In the genomic region with DNA sequence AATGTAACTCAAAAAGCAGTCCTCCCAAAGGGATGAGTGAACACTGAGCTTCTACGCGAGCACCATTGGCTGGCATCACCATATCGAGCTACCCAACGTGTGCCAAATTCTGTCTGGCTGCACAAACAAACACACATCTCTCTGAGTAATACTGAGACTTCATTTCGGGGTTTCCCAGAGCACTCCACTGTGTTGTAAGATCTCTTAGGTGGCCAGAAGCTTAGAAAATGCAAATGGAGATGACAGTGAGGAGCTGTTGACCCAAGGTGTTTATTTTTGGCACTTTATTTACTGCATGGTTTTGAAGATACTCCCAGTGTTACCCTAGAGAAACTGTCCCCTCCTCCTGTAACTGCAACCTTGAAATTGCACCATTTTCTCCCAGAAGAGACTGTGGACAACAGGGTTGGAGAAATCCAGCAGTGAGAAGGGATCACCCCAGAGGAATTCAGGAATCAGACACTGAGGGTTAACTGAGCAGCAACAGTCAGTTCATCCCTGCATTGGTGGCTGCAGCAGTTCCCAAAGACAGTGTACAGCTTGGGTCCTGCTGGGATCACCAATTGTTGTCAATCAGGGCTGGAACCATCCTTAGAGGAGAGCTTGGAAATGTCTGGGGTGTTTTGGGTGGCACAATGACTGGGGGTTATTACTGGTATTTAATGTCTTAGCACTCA, we compare ENCODE assay signal across 8 cellular contexts. TPM values are rescaled to one million over a fixed set of nuclear protein-coding genes. Genes with fewer than 3 reads are reported as not detected.
A peak's percentile ranks its signal among the peaks of the same experiment; 100 is the strongest.
DNase-seq lines count a peak whose midpoint lies in the region; ATAC-seq and TF ChIP-seq lines count a peak whose summit lies in the region.

No MANE protein-coding gene starts in this region.

- TF ChIP-seq POLR2A in lower leg skin (IDR thresholded peaks at IDR 0.05) = no peak

- peaks cover 6% of the 10 kb centered on the region for H3K36me3 Mint-ChIP-seq in activated T-cell treated with anti-CD3 and anti-CD28 coated beads, Interleukin-2, amount 50 U/mL, for 24 hours (ENCODE audit: low read depth)
- H3K36me3 Mint-ChIP-seq in stimulated activated effector memory CD8-positive, alpha-beta T cell treated with anti-CD3 and anti-CD28 coated beads, Interleukin-12 subunit alpha, Interleukin-12 subunit beta, amount 100 ng/mL, for 72 hours = peaks cover 28% of the 10 kb centered on the region

- peak; percentile 31 to 43 for DNase-seq in activated CD8-positive, alpha-beta memory T cell treated with anti-CD3 and anti-CD28 coated beads for 4 hours (ENCODE audit: low read depth in 2 of 2)
- no peak for DNase-seq in activated CD8-positive, alpha-beta memory T cell treated with anti-CD3 and anti-CD28 coated beads, Interleukin-2, amount 50 U/mL, for 48 hours
- no peak for DNase-seq in activated T-cell treated with anti-CD3 and anti-CD28 coated beads, Interleukin-2, amount 50 U/mL, for 24 hours
- peak in 1 of 2 donors; percentile 76 for DNase-seq in stimulated activated effector memory CD8-positive, alpha-beta T cell treated with anti-CD3 and anti-CD28 coated beads, Interleukin-12 subunit alpha, Interleukin-12 subunit beta, amount 100 ng/mL, for 72 hours (ENCODE audit: low spot score in 2 of 2)
- DNase-seq in LoVo (ENCODE audit: low spot score) = no peak
- DNase-seq in lower leg skin (ENCODE audit: low spot score in 2 of 2) = no peak
- no peak for DNase-seq in NCI-H1930 (lab: John Stamatoyannopoulos, UW)

- no peak for TF ChIP-seq CTCF in lower leg skin (IDR thresholded peaks at IDR 0.05)

- H3K4me3 ChIP-seq in lower leg skin (ENCODE audit: low read depth, poor library complexity, severe bottlenecking) = no peak overlapping the region

- no peaks in the 10 kb centered on the region for H3K27me3 Mint-ChIP-seq in activated T-cell treated with anti-CD3 and anti-CD28 coated beads, Interleukin-2, amount 50 U/mL, for 24 hours

- peak; percentile 58 for ATAC-seq in HG03095 (IDR thresholded peaks at IDR 0.05; ENCODE audit: unreplicated experiment)
- ATAC-seq in stimulated activated effector memory CD8-positive, alpha-beta T cell treated with anti-CD3 and anti-CD28 coated beads, Interleukin-12 subunit alpha, Interleukin-12 subunit beta, amount 100 ng/mL, for 72 hours = peak; percentile 87

- H3K4me1 Mint-ChIP-seq in activated T-cell treated with anti-CD3 and anti-CD28 coated beads, Interleukin-2, amount 50 U/mL, for 24 hours (ENCODE audit: low read depth) = peaks cover 95% of the 10 kb centered on the region
- H3K4me1 Mint-ChIP-seq in stimulated activated effector memory CD8-positive, alpha-beta T cell treated with anti-CD3 and anti-CD28 coated beads, Interleukin-12 subunit alpha, Interleukin-12 subunit beta, amount 100 ng/mL, for 72 hours = peaks cover 80% of the 10 kb centered on the region

- no peaks in the 10 kb centered on the region for H3K9me3 Mint-ChIP-seq in activated T-cell treated with anti-CD3 and anti-CD28 coated beads, Interleukin-2, amount 50 U/mL, for 24 hours
- H3K9me3 Mint-ChIP-seq in stimulated activated effector memory CD8-positive, alpha-beta T cell treated with anti-CD3 and anti-CD28 coated beads, Interleukin-12 subunit alpha, Interleukin-12 subunit beta, amount 100 ng/mL, for 72 hours = no peaks in the 10 kb centered on the region

- peak overlapping the region; percentile 88 for H3K4me3 Mint-ChIP-seq in activated T-cell treated with anti-CD3 and anti-CD28 coated beads, Interleukin-2, amount 50 U/mL, for 24 hours
- H3K4me3 Mint-ChIP-seq in stimulated activated effector memory CD8-positive, alpha-beta T cell treated with anti-CD3 and anti-CD28 coated beads, Interleukin-12 subunit alpha, Interleukin-12 subunit beta, amount 100 ng/mL, for 72 hours = peak overlapping the region; percentile 93

- 53 to 81% methylated on average over 5 of the region's 5 CpGs for whole genome bisulfite sequencing in lower leg skin, 2 donors

- peak overlapping the region; percentile 96 for H3K27ac Mint-ChIP-seq in activated T-cell treated with anti-CD3 and anti-CD28 coated beads, Interleukin-2, amount 50 U/mL, for 24 hours
- peak overlapping the region; percentile 85 for H3K27ac Mint-ChIP-seq in stimulated activated effector memory CD8-positive, alpha-beta T cell treated with anti-CD3 and anti-CD28 coated beads, Interleukin-12 subunit alpha, Interleukin-12 subunit beta, amount 100 ng/mL, for 72 hours

- intact Hi-C loops in lower leg skin (cut with DNase I; ENCODE audit: low total_unique reads) = no loop called here

RNA-seq across cellular contexts. Expression of a gene that starts 1.0 kb away (rescaled TPM):
- 10 to 100 TPM in 2 of 4 donors, 1 to 10 TPM in 2; 5.2 to 21.3 (median 8.6) TPM for total RNA-seq in lower leg skin

Comparison
In these comparisons a context has a peak if more than half of its experiments do, and no peak if none do; other contexts are left out.
1. DNase-seq: peak in activated CD8-positive, alpha-beta memory T cell treated with anti-CD3 and anti-CD28 coated beads for 4 hours (2 of 2); none in activated CD8-positive, alpha-beta memory T cell treated with anti-CD3 and anti-CD28 coated beads, Interleukin-2, amount 50 U/mL, for 48 hours (single experiment), activated T-cell treated with anti-CD3 and anti-CD28 coated beads, Interleukin-2, amount 50 U/mL, for 24 hours (single experiment), LoVo (single experiment), lower leg skin (0 of 2) and NCI-H1930 (0 of 2).